ENCODE assay signal across 8 cellular contexts in the genomic region with DNA sequence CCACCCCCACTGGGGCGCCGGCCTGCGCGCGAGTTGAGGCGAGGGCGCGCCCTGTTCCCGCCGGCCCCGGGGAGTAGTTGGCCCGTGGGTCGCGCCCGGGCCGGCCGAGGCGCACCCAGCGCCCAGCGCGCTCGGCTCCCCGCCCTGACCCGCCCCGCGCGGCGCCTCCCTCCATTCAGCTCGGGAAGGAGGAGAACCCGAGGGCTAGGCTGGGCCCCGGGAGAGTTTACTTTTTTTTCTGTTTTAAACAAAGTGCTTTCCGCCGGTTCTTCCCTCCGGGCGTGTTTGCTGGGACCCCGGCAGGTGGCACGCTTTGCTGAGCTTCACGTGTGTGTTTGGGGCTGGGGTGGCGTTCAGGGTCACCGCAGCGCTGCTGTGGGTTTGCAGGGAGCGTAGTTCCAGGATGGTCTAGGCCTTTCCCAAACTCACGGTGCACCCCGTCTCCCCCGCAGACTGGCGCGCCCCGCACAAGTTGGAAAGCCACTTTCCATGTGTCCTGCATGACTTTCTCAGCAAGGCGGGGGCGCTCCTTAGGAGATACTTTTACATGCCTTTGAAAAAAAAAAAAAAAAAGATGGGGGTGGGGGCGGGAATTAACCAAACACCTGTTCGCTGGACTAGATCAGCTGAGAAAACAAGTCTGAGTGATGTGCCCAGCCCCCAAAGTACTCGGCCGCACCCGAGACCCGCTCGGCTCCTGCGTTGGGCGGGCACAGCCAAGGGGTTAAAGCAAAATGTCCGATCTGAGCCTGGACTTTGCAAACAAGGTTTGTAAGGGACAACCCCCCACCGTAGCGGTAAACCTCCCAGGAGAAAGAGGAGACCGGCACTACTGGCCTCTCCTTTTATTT. TPM values are rescaled to one million over a fixed set of nuclear protein-coding genes. Genes with fewer than 3 reads are reported as not detected.
A peak's percentile ranks its signal among the peaks of the same experiment; 100 is the strongest.
DNase-seq lines count a peak whose midpoint lies in the region; ATAC-seq and TF ChIP-seq lines count a peak whose summit lies in the region.

No MANE protein-coding gene starts in this region.

- no peaks in the 10 kb centered on the region for H3K27me3 Mint-ChIP-seq in activated naive CD8-positive, alpha-beta T cell treated with anti-CD3 and anti-CD28 coated beads for 36 hours

- H3K36me3 ChIP-seq in A673 (ENCODE audit: insufficient read depth, low read length, poor library complexity, severe bottlenecking) (no peaks in the 10 kb centered on the region), SJCRH30 (no peaks in the 10 kb centered on the region), left ventricle myocardium inferior (no peaks in the 10 kb centered on the region)

- CTCF ChIA-PET in A673 (lab: Charles Lee) (no interaction called here), HEK293T (lab: Yijun Ruan, JAX) (interaction anchor here (0.6 to 2.4 kb wide), 4 partner anchors 19 to 195 kb away, joined by 3 to 13 read pairs (median 3); no protein-coding TSS in a partner anchor)

- H3K4me1 ChIP-seq in A673 (ENCODE audit: insufficient read depth, low read length, poor library complexity, severe bottlenecking) (peaks cover 17% of the 10 kb centered on the region), SJCRH30 (peaks cover 19% of the 10 kb centered on the region), left ventricle myocardium inferior (peaks cover 64% of the 10 kb centered on the region)

- TF ChIP-seq CTCF in A673 (conservative IDR thresholded peaks at IDR 0.05; ENCODE audit: low read depth, low read length) (0 out of 2 replicates have a peak, but pooled peaks have one; percentile 21), left ventricle myocardium inferior (IDR thresholded peaks at IDR 0.05; ENCODE audit: borderline replicate concordance) (peak; percentile 29)

- peak overlapping the region; percentile 80 for H3K27ac Mint-ChIP-seq in activated naive CD8-positive, alpha-beta T cell treated with anti-CD3 and anti-CD28 coated beads for 36 hours

- no TSS peak for BruUV-seq in A673 (replicated peaks; lab: Mats Ljungman, UMichigan)

- H3K27ac ChIP-seq in A673 (ENCODE audit: low read depth, low read length, poor library complexity, severe bottlenecking) (no peak overlapping the region), SJCRH30 (peak overlapping the region; percentile 61), left ventricle myocardium inferior (replicated peaks) (peak overlapping the region; percentile 90)

- H3K4me1 Mint-ChIP-seq in activated naive CD8-positive, alpha-beta T cell treated with anti-CD3 and anti-CD28 coated beads for 36 hours: peaks cover 57% of the 10 kb centered on the region

- intact Hi-C loops in A673 (cut with micrococcal nuclease; ENCODE audit: unreplicated experiment): no loop called here
- intact Hi-C loops in left ventricle myocardium inferior (cut with micrococcal nuclease): no loop called here

- POLR2A ChIA-PET in A673 (lab: Charles Lee; ENCODE audit: low non-redundant PET) (no interaction called here), HEK293T (lab: Yijun Ruan, JAX) (interaction anchor here (0.6 to 1.7 kb wide), 2 partner anchors 11 to 79 kb away, joined by 3 to 5 read pairs; no protein-coding TSS in a partner anchor)

- peak overlapping the region; percentile 89 for H3K4me3 Mint-ChIP-seq in activated naive CD8-positive, alpha-beta T cell treated with anti-CD3 and anti-CD28 coated beads for 36 hours

- H3K27me3 ChIP-seq in A673 (replicated peaks; ENCODE audit: insufficient read depth, low read depth, low read length, poor library complexity) (peaks cover 12% of the 10 kb centered on the region), SJCRH30 (no peaks in the 10 kb centered on the region), left ventricle myocardium inferior (ENCODE audit: low read depth) (no peaks in the 10 kb centered on the region)

- no peaks in the 10 kb centered on the region for H3K9me3 Mint-ChIP-seq in activated naive CD8-positive, alpha-beta T cell treated with anti-CD3 and anti-CD28 coated beads for 36 hours

- peak overlapping the region; percentile 66 for H3K4me3 ChIP-seq in A673 (ENCODE audit: low read depth, low read length, poor library complexity, severe bottlenecking)
- peak overlapping the region; percentile 69 for H3K4me3 ChIP-seq in SJCRH30
- H3K4me3 ChIP-seq in left ventricle myocardium inferior: peak overlapping the region; percentile 73

- DNase-seq in A673 (ENCODE audit: low spot score) (peak; percentile 39), HEK293T (ENCODE audit: extremely low spot score) (peak; percentile 49), SJCRH30 (peak; percentile 77 to 83), left ventricle myocardium inferior (peak; percentile 48), retina (peak; percentile 73), SIG-M5 (lab: John Stamatoyannopoulos, UW) (no peak)
- peak; percentile 68 for DNase-seq in activated naive CD8-positive, alpha-beta T cell treated with anti-CD3 and anti-CD28 coated beads for 36 hours

- no peak for ATAC-seq in HG03469 (IDR thresholded peaks at IDR 0.05; ENCODE audit: unreplicated experiment)

- H3K9me3 ChIP-seq in A673 (ENCODE audit: low read depth, low read length, poor library complexity, severe bottlenecking) (no peaks in the 10 kb centered on the region), SJCRH30 (replicated peaks) (no peaks in the 10 kb centered on the region), left ventricle myocardium inferior (replicated peaks) (no peaks in the 10 kb centered on the region)

- H3K36me3 Mint-ChIP-seq in activated naive CD8-positive, alpha-beta T cell treated with anti-CD3 and anti-CD28 coated beads for 36 hours: no peaks in the 10 kb centered on the region

TF ChIP-seq in HEK293T, 16 proteins besides CTCF, POLR2A, EP300 and RAD21:
- TF ChIP-seq LEF1 (IDR thresholded peaks at IDR 0.05; ENCODE audit: borderline replicate concordance) (no peak), FOXM1 (IDR thresholded peaks at IDR 0.05; ENCODE audit: borderline replicate concordance) (no peak), ARNT (IDR thresholded peaks at IDR 0.05) (no peak), CTBP1 (IDR thresholded peaks at IDR 0.05; ENCODE audit: borderline replicate concordance) (no peak), SUZ12 (IDR thresholded peaks at IDR 0.05) (no peak), L3MBTL2 (conservative IDR thresholded peaks at IDR 0.05) (peak; percentile 60; the same call in 1 of the 2 replicates), SP1 (IDR thresholded peaks at IDR 0.05) (no peak), ZNF384 (IDR thresholded peaks at IDR 0.05) (peak; percentile 77), BHLHE40 (IDR thresholded peaks at IDR 0.05; ENCODE audit: borderline replicate concordance) (no peak)
- TF ChIP-seq, protein P1, sequence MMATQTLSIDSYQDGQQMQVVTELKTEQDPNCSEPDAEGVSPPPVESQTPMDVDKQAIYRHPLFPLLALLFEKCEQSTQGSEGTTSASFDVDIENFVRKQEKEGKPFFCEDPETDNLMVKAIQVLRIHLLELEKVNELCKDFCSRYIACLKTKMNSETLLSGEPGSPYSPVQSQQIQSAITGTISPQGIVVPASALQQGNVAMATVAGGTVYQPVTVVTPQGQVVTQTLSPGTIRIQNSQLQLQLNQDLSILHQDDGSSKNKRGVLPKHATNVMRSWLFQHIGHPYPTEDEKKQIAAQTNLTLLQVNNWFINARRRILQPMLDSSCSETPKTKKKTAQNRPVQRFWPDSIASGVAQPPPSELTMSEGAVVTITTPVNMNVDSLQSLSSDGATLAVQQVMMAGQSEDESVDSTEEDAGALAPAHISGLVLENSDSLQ (IDR thresholded peaks at IDR 0.05): peak; percentile 30; the same call in 1 of the 2 replicates

RNA-seq across cellular contexts. Expression of gene ITGA6, which starts 0.8 kb away (rescaled TPM):
- 7.7 and 10.7 TPM in 2 replicates for total RNA-seq in A673 (2021)
- total RNA-seq in SJCRH30 (2014; rRNA removed; shearing (Covaris generic)): 52.3 and 57.8 TPM in 2 replicates
- 10 to 100 TPM in 1 of 2 experiments, 1 to 10 TPM in 1; 9.6 to 10.2 TPM for total RNA-seq in activated naive CD8-positive, alpha-beta T cell treated with anti-CD3 and anti-CD28 coated beads for 36 hours
- 42.0 TPM for total RNA-seq in left ventricle myocardium inferior
